22 cellular contexts compared by ENCODE assay signal in the genomic region with DNA sequence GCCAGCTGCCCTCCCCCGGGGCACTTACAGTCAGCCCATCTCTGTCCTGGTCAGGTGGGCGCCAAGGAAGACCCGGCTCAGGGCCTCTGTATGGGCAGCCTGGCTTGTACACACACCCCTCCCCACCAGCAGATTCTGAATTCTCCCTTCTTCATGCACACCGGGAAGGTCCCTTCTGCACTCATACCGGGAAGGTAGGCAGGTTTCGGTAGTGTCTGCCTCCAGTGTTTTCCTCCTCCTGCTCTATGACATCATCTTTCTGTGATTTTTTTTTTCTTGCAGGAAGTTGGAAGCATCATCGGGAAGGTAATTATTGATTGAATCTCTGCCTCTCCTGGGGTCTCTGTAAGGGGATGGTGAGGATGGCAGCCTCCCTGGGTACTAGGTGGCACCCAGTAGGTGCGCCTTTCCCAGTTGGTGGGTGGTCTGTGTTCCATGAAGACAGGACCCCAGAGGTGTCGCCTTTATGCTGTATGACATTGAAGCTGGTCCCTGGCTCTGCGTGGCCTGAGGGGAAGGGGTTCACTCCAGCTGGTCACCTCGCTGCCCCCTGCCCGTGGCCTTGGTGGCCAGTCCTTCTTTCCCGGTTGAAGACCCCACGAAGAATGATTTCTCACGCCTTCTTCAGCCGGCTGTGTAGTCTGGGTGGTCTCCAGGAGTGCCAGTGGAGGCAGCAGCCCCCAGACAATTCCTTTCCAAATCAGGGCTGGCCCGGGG.
"Had no signal": no experiment of that assay in that cellular context is flagged by ENCODE, and none has a peak within 500 bp of the region (broad histone marks: within the 10 kb centered on the region; RNA-seq: fewer than 3 reads in every experiment).

No MANE protein-coding gene starts in this region.

- H3K27me3 Mint-ChIP-seq: activated naive CD8-positive, alpha-beta T cell; activated T-cell treated with anti-CD3 and anti-CD28 coated beads, Interleukin-2, amount 50 U/mL, for 24 hours; central memory CD8-positive, alpha-beta T cell; stimulated activated naive B cell treated with anti-CD40 and anti-IgM and Interleukin-4, amounts not matched to agents 10 μg/mL and 1 μg/mL and 100 μg/mL, for 72 hours had no signal

- H3K27ac Mint-ChIP-seq: activated naive CD8-positive, alpha-beta T cell; activated T-cell treated with anti-CD3 and anti-CD28 coated beads, Interleukin-2, amount 50 U/mL, for 24 hours; activated T-helper 2 cell treated with anti-CD3 and anti-CD28 coated beads, Interferon-gamma antibody, Interleukin-2, Interleukin-4, amounts not matched to agents 10 μg/mL and 5 μg/mL and 100 μg/mL, durations not matched to agents 14 hours and 24 hours and 36 hours; stimulated activated naive B cell treated with anti-CD40 and anti-IgM and Interleukin-4, amounts not matched to agents 10 μg/mL and 1 μg/mL and 100 μg/mL, for 72 hours; type B pancreatic cell had no signal

- H3K36me3 ChIP-seq: adrenal gland, breast epithelium, heart left ventricle, vagina had no signal

- H3K4me3 Mint-ChIP-seq: activated naive CD8-positive, alpha-beta T cell; activated T-cell treated with anti-CD3 and anti-CD28 coated beads, Interleukin-2, amount 50 U/mL, for 24 hours; central memory CD8-positive, alpha-beta T cell; stimulated activated naive B cell treated with anti-CD40 and anti-IgM and Interleukin-4, amounts not matched to agents 10 μg/mL and 1 μg/mL and 100 μg/mL, for 72 hours; type B pancreatic cell had no signal

- H3K4me3 ChIP-seq: adrenal gland, breast epithelium, heart left ventricle, vagina had no signal

- H3K4me1 ChIP-seq: adrenal gland, breast epithelium had no signal

- H3K9me3 ChIP-seq: adrenal gland, breast epithelium, heart left ventricle, vagina had no signal

- H3K36me3 Mint-ChIP-seq: activated naive CD8-positive, alpha-beta T cell; stimulated activated naive B cell treated with anti-CD40 and anti-IgM and Interleukin-4, amounts not matched to agents 10 μg/mL and 1 μg/mL and 100 μg/mL, for 72 hours; type B pancreatic cell had no signal

- H3K27me3 ChIP-seq: adrenal gland, heart left ventricle, vagina had no signal

- ATAC-seq: activated CD4-positive, CD25-positive, alpha-beta regulatory T cell treated with anti-CD3 and anti-CD28 coated beads, Interleukin-2, amount 50 U/mL, for 24 hours; heart left ventricle; left lobe of liver; sciatic nerve; stimulated activated naive B cell treated with anti-CD40 and anti-IgM and Interleukin-4, amounts not matched to agents 10 μg/mL and 1 μg/mL and 100 μg/mL, for 72 hours had no signal

- H3K9me3 Mint-ChIP-seq: activated T-cell treated with anti-CD3 and anti-CD28 coated beads, Interleukin-2, amount 50 U/mL, for 24 hours; activated T-helper 2 cell treated with anti-CD3 and anti-CD28 coated beads, Interferon-gamma antibody, Interleukin-2, Interleukin-4, amounts not matched to agents 10 μg/mL and 5 μg/mL and 100 μg/mL, durations not matched to agents 14 hours and 24 hours and 36 hours; central memory CD8-positive, alpha-beta T cell; stimulated activated naive B cell treated with anti-CD40 and anti-IgM and Interleukin-4, amounts not matched to agents 10 μg/mL and 1 μg/mL and 100 μg/mL, for 72 hours; type B pancreatic cell had no signal

- DNase-seq: activated CD4-positive, alpha-beta T cell treated with anti-CD3 and anti-CD28 coated beads, Interleukin-2, amount 50 U/mL, for 1 hour; activated CD8-positive, alpha-beta memory T cell treated with anti-CD3 and anti-CD28 coated beads for 24 hours; activated CD8-positive, alpha-beta memory T cell treated with anti-CD3 and anti-CD28 coated beads, Interleukin-2, amount 50 U/mL, for 4 hours; activated naive CD4-positive, alpha-beta T cell; activated T-cell treated with anti-CD3 and anti-CD28 coated beads, Interleukin-2, amount 50 U/mL, for 24 hours; adrenal gland; occipital lobe; small intestine; stimulated activated CD4-positive, alpha-beta T cell treated with anti-CD3 and anti-CD28 coated beads, Interleukin-2, amount 100 ng/mL, for 48 hours; stimulated activated CD8-positive, alpha-beta memory T cell treated with anti-CD3 and anti-CD28 coated beads, Interleukin-4, amount 100 ng/mL, for 48 hours; stimulated activated naive B cell treated with anti-CD40 and anti-IgM and Interleukin-4, amounts not matched to agents 10 μg/mL and 1 μg/mL and 100 μg/mL, for 72 hours had no signal

- H3K4me1 Mint-ChIP-seq: central memory CD8-positive, alpha-beta T cell; stimulated activated naive B cell treated with anti-CD40 and anti-IgM and Interleukin-4, amounts not matched to agents 10 μg/mL and 1 μg/mL and 100 μg/mL, for 72 hours had no signal

- H3K27ac ChIP-seq: adrenal gland, breast epithelium, heart left ventricle, vagina, VCaP had no signal
